In the genomic region with DNA sequence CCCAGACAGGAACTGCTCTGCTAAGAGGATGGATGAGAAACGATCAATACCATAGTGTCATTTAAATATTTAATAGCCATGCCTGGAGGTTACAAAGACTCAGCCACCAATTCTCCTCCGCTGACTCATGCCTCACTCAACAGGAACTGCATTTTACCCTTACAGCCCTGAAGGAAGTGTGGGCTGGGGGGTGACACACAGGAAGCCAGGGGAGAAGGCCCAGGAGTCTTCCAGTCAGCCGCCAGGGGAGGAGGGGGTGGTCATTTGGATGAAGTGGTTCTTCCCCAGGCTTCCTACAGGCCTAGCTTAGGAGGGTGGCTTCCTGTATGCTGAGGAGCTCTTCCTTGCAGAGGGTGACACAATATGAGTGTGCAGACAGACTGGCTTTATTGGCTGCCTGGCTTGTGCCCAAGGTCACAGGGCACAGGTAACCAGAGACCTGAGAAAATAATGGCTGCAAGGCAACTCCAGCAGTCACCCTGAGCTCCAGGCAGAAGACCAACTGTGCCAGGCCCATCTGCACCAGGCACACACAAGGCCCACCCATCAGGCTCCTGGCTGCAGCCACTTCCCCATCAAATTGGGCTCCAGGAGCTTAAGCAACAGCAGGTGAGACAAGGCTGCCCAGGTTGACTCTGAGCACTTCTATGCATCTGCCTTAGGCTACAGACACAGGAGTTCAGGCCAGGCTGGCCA, we compare ENCODE assay signal across 8 cellular contexts. TPM values are rescaled to one million over a fixed set of nuclear protein-coding genes. Genes with fewer than 3 reads are reported as not detected.
DNase-seq lines count a peak whose midpoint lies in the region; ATAC-seq, FAIRE-seq and TF ChIP-seq lines count a peak whose summit lies in the region.

No MANE protein-coding gene starts in this region.

- H2AFZ ChIP-seq in astrocyte (ENCODE audit: low read depth, low read length) = no peak overlapping the region

- no peak for FAIRE-seq in astrocyte (lab: Jason Lieb, UNC)

- peaks cover 89% of the 10 kb centered on the region for H3K4me1 ChIP-seq in astrocyte (ENCODE audit: insufficient read depth, low read length)
- H3K4me1 ChIP-seq in iPS-15b (ENCODE audit: control insufficient read depth, insufficient read depth, low read length) = peaks cover 71% of the 10 kb centered on the region

- peaks cover 20% of the 10 kb centered on the region for H4K20me1 ChIP-seq in astrocyte (ENCODE audit: insufficient read depth, low read length)

- H3K79me2 ChIP-seq in astrocyte (ENCODE audit: insufficient read depth, low read length) = peaks cover 87% of the 10 kb centered on the region

- no peaks in the 10 kb centered on the region for H3K27me3 ChIP-seq in astrocyte (ENCODE audit: insufficient read depth, low read length)
- H3K27me3 ChIP-seq in iPS-15b (ENCODE audit: control insufficient read depth, insufficient read depth, low read length) = no peaks in the 10 kb centered on the region

- peak overlapping the region; percentile 86 for H3K4me2 ChIP-seq in astrocyte (ENCODE audit: low read length)

- DNase-seq in 8988T = peak; percentile 72
- DNase-seq in HS-5 (ENCODE audit: low read depth) = peak; percentile 97
- DNase-seq in T-helper 9 cell = peak; percentile 66
- peak; percentile 97 for DNase-seq in astrocyte (ENCODE audit: low read depth)
- peak; percentile 38 to 87 (median 54) for DNase-seq in stimulated activated CD4-positive, alpha-beta T cell treated with anti-CD3 and anti-CD28 coated beads, Interleukin-1b, Interleukin-23, amount 100 ng/mL, for 24 hours (ENCODE audit: low read depth in 4 of 4, low spot score in 1 of 4)

- H3K9me3 Mint-ChIP-seq in astrocyte (ENCODE audit: unreplicated experiment) = no peaks in the 10 kb centered on the region

- H3K27ac ChIP-seq in astrocyte (ENCODE audit: low read depth, low read length) = peak overlapping the region; percentile 99

- H3K4me3 Mint-ChIP-seq in astrocyte (ENCODE audit: unreplicated experiment) = peak overlapping the region; percentile 78

- H3K36me3 ChIP-seq in astrocyte (ENCODE audit: insufficient read depth, low read length) = peaks cover 4% of the 10 kb centered on the region
- no peaks in the 10 kb centered on the region for H3K36me3 ChIP-seq in iPS-15b (ENCODE audit: control insufficient read depth, insufficient read depth, low read length)

- peak overlapping the region; percentile 48 for H3K4me3 ChIP-seq in astrocyte (ENCODE audit: insufficient read depth, low read depth, low read length)
- H3K4me3 ChIP-seq in iPS-15b (ENCODE audit: low read depth, low read length) = peak overlapping the region; percentile 58

- peak overlapping the region; percentile 98 for H3K27ac Mint-ChIP-seq in astrocyte (ENCODE audit: unreplicated experiment)

- TF ChIP-seq CTCF in astrocyte (IDR thresholded peaks at IDR 0.05; ENCODE audit: insufficient read depth, low read depth, low read length) = no peak

- H3K9ac ChIP-seq in astrocyte (ENCODE audit: low read length) (peak overlapping the region; percentile 89), iPS-15b (ENCODE audit: low read depth, low read length) (peak overlapping the region; percentile 70)

- peaks cover 88% of the 10 kb centered on the region for H3K4me1 Mint-ChIP-seq in astrocyte (ENCODE audit: low read depth, unreplicated experiment)

- ATAC-seq in HG03175 (IDR thresholded peaks at IDR 0.05; ENCODE audit: unreplicated experiment) (no peak), GM21619 (IDR thresholded peaks at IDR 0.05; ENCODE audit: unreplicated experiment) (no peak)

- no peaks in the 10 kb centered on the region for H3K9me3 ChIP-seq in astrocyte (ENCODE audit: insufficient read depth, low read depth, low read length)
- H3K9me3 ChIP-seq in iPS-15b (ENCODE audit: control insufficient read depth, insufficient read depth, low read length) = no peaks in the 10 kb centered on the region

- H3K27me3 Mint-ChIP-seq in astrocyte (ENCODE audit: low read depth, unreplicated experiment) = no peaks in the 10 kb centered on the region

- peaks cover 5% of the 10 kb centered on the region for H3K36me3 Mint-ChIP-seq in astrocyte (ENCODE audit: low read depth, unreplicated experiment)

RNA-seq across cellular contexts. Expression of a gene that starts 30.6 kb away (rescaled TPM):
- 1,543 and 1,660 TPM in 2 replicates for total RNA-seq in astrocyte

RNA-seq across cellular contexts. Expression of a gene that starts 34.1 kb away (rescaled TPM):
- total RNA-seq in astrocyte = 126 and 151 TPM in 2 replicates

RNA-seq across cellular contexts. Expression of a gene that starts 36.9 kb away (rescaled TPM):
- 95.5 and 123 TPM in 2 replicates for total RNA-seq in astrocyte
